1 cellular context compared by ENCODE assay signal in genomic region chr14:31010935-31011334, GRCh38.
TF ChIP-seq lines count a peak whose summit lies in the region.

No MANE protein-coding gene starts in this region.

TF ChIP-seq in HepG2, 621 proteins besides CTCF, POLR2A, EP300 and RAD21 (continued from another document):
- TF ChIP-seq GMEB1 (CRISPR knock-in tag; IDR thresholded peaks at IDR 0.05; ENCODE audit: borderline replicate concordance) (0 out of 2 replicates have a peak, but pooled peaks have one; percentile 31), SMYD3 (CRISPR knock-in tag; IDR thresholded peaks at IDR 0.05) (peak; percentile 56; the same call in 1 of the 2 replicates), CCDC6 (CRISPR knock-in tag; IDR thresholded peaks at IDR 0.05) (no peak), ARID2 (CRISPR knock-in tag; IDR thresholded peaks at IDR 0.05; ENCODE audit: borderline replicate concordance) (0 out of 2 replicates have a peak, but pooled peaks have one; percentile 48), PAWR (CRISPR knock-in tag; IDR thresholded peaks at IDR 0.05; ENCODE audit: borderline replicate concordance) (no peak), ZNF354B (CRISPR knock-in tag; IDR thresholded peaks at IDR 0.05) (0 out of 2 replicates have a peak, but pooled peaks have one; percentile 40)
